In genomic region chr1:2272686-2273400, GRCh38 we compare ENCODE assay signal across 19 cellular contexts. TPM values are rescaled to one million over a fixed set of nuclear protein-coding genes. Genes with fewer than 3 reads are reported as not detected.
A peak's percentile ranks its signal among the peaks of the same experiment; 100 is the strongest.
DNase-seq lines count a peak whose midpoint lies in the region; ATAC-seq and TF ChIP-seq lines count a peak whose summit lies in the region.
"Had no signal": no experiment of that assay in that cellular context is flagged by ENCODE, and none has a peak within 500 bp of the region (broad histone marks: within the 10 kb centered on the region; RNA-seq: fewer than 3 reads in every experiment).

No MANE protein-coding gene starts in this region.

- peak overlapping the region in 6 of 10 donors; percentile 22 to 88 (median 55) for H3K27ac Mint-ChIP-seq in naive thymus-derived CD8-positive, alpha-beta T cell
- H3K27ac Mint-ChIP-seq: stimulated activated naive B cell treated with anti-CD40 and anti-IgM and Interleukin-4, amounts not matched to agents 10 μg/mL and 1 μg/mL and 100 μg/mL, for 72 hours had no signal

- H3K9me3 Mint-ChIP-seq in naive thymus-derived CD8-positive, alpha-beta T cell = no peaks in the 10 kb centered on the region
- H3K9me3 Mint-ChIP-seq: activated B cell treated with CpG ODN at 0.5 μM for 24 hours; activated naive CD8-positive, alpha-beta T cell treated with anti-CD3 and anti-CD28 coated beads, Interleukin-2, amount 50 U/mL, for 24 hours had no signal

- H3K27me3 Mint-ChIP-seq in naive thymus-derived CD8-positive, alpha-beta T cell = no peaks in the 10 kb centered on the region
- H3K27me3 Mint-ChIP-seq: activated B cell treated with CpG ODN at 0.5 μM for 24 hours; activated naive CD8-positive, alpha-beta T cell treated with anti-CD3 and anti-CD28 coated beads, Interleukin-2, amount 50 U/mL, for 24 hours; stimulated activated naive B cell treated with anti-CD40 and anti-IgM and Interleukin-4, amounts not matched to agents 10 μg/mL and 1 μg/mL and 100 μg/mL, for 72 hours had no signal

- POLR2A ChIA-PET in naive thymus-derived CD8-positive, alpha-beta T cell (lab: Charles Lee) = no interaction called here

- peaks cover 33 to 86% (median 68%) of the 10 kb centered on the region in 4 donors for H3K4me1 Mint-ChIP-seq in naive thymus-derived CD8-positive, alpha-beta T cell

- WGBS in esophagus, 2 donors = 62 to 67% methylated on average over 28 of the region's 28 CpGs
- WGBS in upper lobe of left lung, 2 donors = 75 to 79% methylated on average over 25 to 27 of the region's 28 CpGs

- no peaks in the 10 kb centered on the region for H3K27me3 ChIP-seq in esophagus (ENCODE audit: control insufficient read depth in 1 of 2, insufficient read depth in 2 of 2, low read length in 2 of 2)
- no peaks in the 10 kb centered on the region for H3K27me3 ChIP-seq in upper lobe of left lung
- H3K27me3 ChIP-seq: Peyer's patch had no signal

- no peak for TF ChIP-seq POLR2A in upper lobe of left lung (IDR thresholded peaks at IDR 0.05)

- peaks cover 0 to 12% of the 10 kb centered on the region in 2 donors for H3K36me3 ChIP-seq in esophagus (ENCODE audit: control insufficient read depth in 2 of 2, insufficient read depth in 2 of 2, low read length in 1 of 2)
- peaks cover 0 to 4% (median 0%) of the 10 kb centered on the region in 4 donors for H3K36me3 ChIP-seq in upper lobe of left lung
- H3K36me3 ChIP-seq: Peyer's patch had no signal

- intact Hi-C loops in Right ventricle myocardium inferior (cut with DNase I) = no loop called here
- intact Hi-C loops in left ventricle myocardium superior (cut with micrococcal nuclease) = no loop called here

- H3K27ac ChIP-seq in esophagus (ENCODE audit: low read depth in 2 of 2, low read length in 1 of 2) = peak overlapping the region; percentile 13 to 59
- H3K27ac ChIP-seq in upper lobe of left lung = peak overlapping the region; percentile 3 to 84 (median 48)
- H3K27ac ChIP-seq: KMS-11 had no signal

- peaks cover 0 to 3% of the 10 kb centered on the region in 2 donors for H3K9me3 ChIP-seq in esophagus (ENCODE audit: control insufficient read depth in 2 of 2, insufficient read depth in 1 of 2, low read depth in 1 of 2, low read length in 1 of 2)
- no peaks in the 10 kb centered on the region for H3K9me3 ChIP-seq in upper lobe of left lung
- H3K9me3 ChIP-seq: Peyer's patch had no signal

- ATAC-seq in Right ventricle myocardium inferior (no peak), left ventricle myocardium superior (no peak), upper lobe of left lung (ENCODE audit: low FRiP score in 2 of 2) (no peak)
- ATAC-seq in naive thymus-derived CD8-positive, alpha-beta T cell = no peak
- ATAC-seq: activated naive CD8-positive, alpha-beta T cell treated with anti-CD3 and anti-CD28 coated beads, Interleukin-2, amount 50 U/mL, for 24 hours; stimulated activated naive B cell treated with anti-CD40 and anti-IgM and Interleukin-4, amounts not matched to agents 10 μg/mL and 1 μg/mL and 100 μg/mL, for 72 hours had no signal

- H3K4me1 ChIP-seq in esophagus (ENCODE audit: control insufficient read depth in 2 of 2, insufficient read depth in 2 of 2, low read length in 1 of 2) (peaks cover 51 to 61% of the 10 kb centered on the region in 2 donors), upper lobe of left lung (peaks cover 92 to 100% (median 93%) of the 10 kb centered on the region in 4 donors)

- no peak overlapping the region for H3K4me3 ChIP-seq in esophagus (ENCODE audit: low read depth in 1 of 2, low read length in 2 of 2)
- no peak overlapping the region for H3K4me3 ChIP-seq in upper lobe of left lung
- H3K4me3 ChIP-seq: Peyer's patch had no signal

- TF ChIP-seq EP300 in upper lobe of left lung (IDR thresholded peaks at IDR 0.05) = no peak

- peaks cover 0 to 8% (median 0%) of the 10 kb centered on the region in 3 donors for H3K36me3 Mint-ChIP-seq in naive thymus-derived CD8-positive, alpha-beta T cell

- peak; percentile 48 for DNase-seq in Right ventricle myocardium inferior (ENCODE audit: missing footprints)
- DNase-seq in left ventricle myocardium superior = no peak
- DNase-seq in naive thymus-derived CD8-positive, alpha-beta T cell = no peak
- DNase-seq in upper lobe of left lung = no peak
- DNase-seq in midbrain (lab: John Stamatoyannopoulos, UW) = no peak
- DNase-seq in stimulated activated CD4-positive, alpha-beta T cell treated with anti-CD3 and anti-CD28 coated beads, Interleukin-4, amount 100 ng/mL, for 24 hours = no peak
- DNase-seq in SKM-1 (lab: John Stamatoyannopoulos, UW; ENCODE audit: unreplicated experiment) = no peak
- DNase-seq: activated B cell treated with CpG ODN at 0.5 μM for 24 hours; activated CD8-positive, alpha-beta memory T cell treated with anti-CD3 and anti-CD28 coated beads, Interleukin-2, amount 50 U/mL, for 48 hours; activated naive CD8-positive, alpha-beta T cell treated with anti-CD3 and anti-CD28 coated beads, Interleukin-2, amount 50 U/mL, for 24 hours; Calu3; cortex of kidney; NCI-H1694 treated with DMSO at 0.1 percent for 48 hours; NCI-H526; stimulated activated CD4-positive, alpha-beta T cell treated with anti-CD3 and anti-CD28 coated beads, Interleukin-4, amount 100 ng/mL, for 4 hours; stimulated activated naive B cell treated with anti-CD40 and anti-IgM and Interleukin-4, amounts not matched to agents 10 μg/mL and 1 μg/mL and 100 μg/mL, for 72 hours had no signal

- peak overlapping the region in 4 of 10 donors; percentile 11 to 78 (median 20) for H3K4me3 Mint-ChIP-seq in naive thymus-derived CD8-positive, alpha-beta T cell
- H3K4me3 Mint-ChIP-seq: activated B cell treated with CpG ODN at 0.5 μM for 24 hours; activated naive CD8-positive, alpha-beta T cell treated with anti-CD3 and anti-CD28 coated beads, Interleukin-2, amount 50 U/mL, for 24 hours had no signal

- no peak for TF ChIP-seq CTCF in upper lobe of left lung (IDR thresholded peaks at IDR 0.05)

RNA-seq across cellular contexts. Expression of gene SKI, which starts 44.7 kb away (rescaled TPM):
- total RNA-seq in Right ventricle myocardium inferior (38.5 TPM), left ventricle myocardium superior (35.3 TPM), upper lobe of left lung (100 to 1,000 TPM in 3 of 6 donors, 10 to 100 TPM in 3; 57.3 to 108 (median 96.9) TPM)
- 10 to 100 TPM; 11.5 to 12.8 TPM for polyA plus RNA-seq in esophagus
- 100 to 1,000 TPM in 1 of 2 experiments, 10 to 100 TPM in 1; 98.3 to 105 TPM for total RNA-seq in naive thymus-derived CD8-positive, alpha-beta T cell
- polyA plus RNA-seq in naive thymus-derived CD8-positive, alpha-beta T cell = under 1 TPM; 0.30 to 0.80 (median 0.53) TPM
